In the genomic region with DNA sequence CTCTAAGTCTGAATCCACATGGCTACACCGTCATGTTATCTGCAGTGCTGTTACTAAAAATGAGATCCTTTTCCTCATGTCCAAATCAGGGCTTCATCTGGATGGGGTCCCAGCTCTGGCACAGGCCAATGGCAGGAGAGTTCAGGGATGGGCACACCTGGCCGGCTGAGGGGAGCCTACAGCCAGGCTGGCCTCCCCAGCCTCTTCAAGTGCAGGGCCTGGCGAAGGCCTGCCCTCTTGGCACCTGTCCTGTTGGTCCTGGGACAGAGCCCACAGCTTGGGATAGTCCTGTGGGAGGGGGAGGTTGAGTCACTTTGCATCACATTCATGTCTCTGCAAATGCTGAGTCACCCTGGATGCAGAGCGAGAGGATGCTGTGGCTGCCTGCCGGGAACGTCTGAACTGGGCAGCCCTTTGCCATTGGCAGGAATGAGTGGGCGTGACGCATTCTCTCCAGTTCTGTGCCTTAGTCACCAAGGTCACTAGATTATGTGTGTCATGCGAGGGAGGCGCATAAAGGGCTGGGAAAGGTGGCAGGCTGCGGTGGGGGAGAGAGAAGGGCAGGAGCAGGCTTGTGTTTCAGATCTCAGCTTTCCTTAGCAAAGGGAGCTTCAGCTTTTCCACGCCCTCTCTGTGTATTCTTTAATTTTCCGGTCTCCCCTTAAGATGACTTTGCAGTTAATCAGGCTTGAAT, we compare ENCODE assay signal across 1 cellular context.
TF ChIP-seq lines count a peak whose summit lies in the region.

No MANE protein-coding gene starts in this region.

TF ChIP-seq in K562, 482 proteins besides CTCF, POLR2A, EP300 and RAD21 (continued from another document and continues in another):
- TF ChIP-seq, protein P1, sequence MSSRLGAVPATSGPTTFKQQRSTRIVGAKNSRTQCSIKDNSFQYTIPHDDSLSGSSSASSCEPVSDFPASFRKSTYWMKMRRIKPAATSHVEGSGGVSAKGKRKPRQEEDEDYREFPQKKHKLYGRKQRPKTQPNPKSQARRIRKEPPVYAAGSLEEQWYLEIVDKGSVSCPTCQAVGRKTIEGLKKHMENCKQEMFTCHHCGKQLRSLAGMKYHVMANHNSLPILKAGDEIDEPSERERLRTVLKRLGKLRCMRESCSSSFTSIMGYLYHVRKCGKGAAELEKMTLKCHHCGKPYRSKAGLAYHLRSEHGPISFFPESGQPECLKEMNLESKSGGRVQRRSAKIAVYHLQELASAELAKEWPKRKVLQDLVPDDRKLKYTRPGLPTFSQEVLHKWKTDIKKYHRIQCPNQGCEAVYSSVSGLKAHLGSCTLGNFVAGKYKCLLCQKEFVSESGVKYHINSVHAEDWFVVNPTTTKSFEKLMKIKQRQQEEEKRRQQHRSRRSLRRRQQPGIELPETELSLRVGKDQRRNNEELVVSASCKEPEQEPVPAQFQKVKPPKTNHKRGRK (tag; IDR thresholded peaks at IDR 0.05), result no peak
- TF ChIP-seq RNF2 (IDR thresholded peaks at IDR 0.05), result 0 out of 2 replicates have a peak, but pooled peaks have one; percentile 26
- peak; percentile 98 for TF ChIP-seq MAFG (tag; conservative IDR thresholded peaks at IDR 0.05)
- no peak for TF ChIP-seq CCNT2 (IDR thresholded peaks at IDR 0.05; ENCODE audit: borderline replicate concordance, extremely low read depth, insufficient read length, low read depth, low read length)
- TF ChIP-seq, protein P2, sequence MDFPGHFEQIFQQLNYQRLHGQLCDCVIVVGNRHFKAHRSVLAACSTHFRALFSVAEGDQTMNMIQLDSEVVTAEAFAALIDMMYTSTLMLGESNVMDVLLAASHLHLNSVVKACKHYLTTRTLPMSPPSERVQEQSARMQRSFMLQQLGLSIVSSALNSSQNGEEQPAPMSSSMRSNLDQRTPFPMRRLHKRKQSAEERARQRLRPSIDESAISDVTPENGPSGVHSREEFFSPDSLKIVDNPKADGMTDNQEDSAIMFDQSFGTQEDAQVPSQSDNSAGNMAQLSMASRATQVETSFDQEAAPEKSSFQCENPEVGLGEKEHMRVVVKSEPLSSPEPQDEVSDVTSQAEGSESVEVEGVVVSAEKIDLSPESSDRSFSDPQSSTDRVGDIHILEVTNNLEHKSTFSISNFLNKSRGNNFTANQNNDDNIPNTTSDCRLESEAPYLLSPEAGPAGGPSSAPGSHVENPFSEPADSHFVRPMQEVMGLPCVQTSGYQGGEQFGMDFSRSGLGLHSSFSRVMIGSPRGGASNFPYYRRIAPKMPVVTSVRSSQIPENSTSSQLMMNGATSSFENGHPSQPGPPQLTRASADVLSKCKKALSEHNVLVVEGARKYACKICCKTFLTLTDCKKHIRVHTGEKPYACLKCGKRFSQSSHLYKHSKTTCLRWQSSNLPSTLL (IDR thresholded peaks at IDR 0.05), result no peak
- TF ChIP-seq, protein P3, sequence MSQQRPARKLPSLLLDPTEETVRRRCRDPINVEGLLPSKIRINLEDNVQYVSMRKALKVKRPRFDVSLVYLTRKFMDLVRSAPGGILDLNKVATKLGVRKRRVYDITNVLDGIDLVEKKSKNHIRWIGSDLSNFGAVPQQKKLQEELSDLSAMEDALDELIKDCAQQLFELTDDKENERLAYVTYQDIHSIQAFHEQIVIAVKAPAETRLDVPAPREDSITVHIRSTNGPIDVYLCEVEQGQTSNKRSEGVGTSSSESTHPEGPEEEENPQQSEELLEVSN (IDR thresholded peaks at IDR 0.05; ENCODE audit: borderline replicate concordance in 1 of 2, extremely low read depth in 1 of 2, insufficient read depth in 1 of 2, insufficient read length in 1 of 2, low read depth in 1 of 2, low read length in 1 of 2, poor library complexity in 1 of 2, severe bottlenecking in 1 of 2), result no peak
- TF ChIP-seq SPI1 (IDR thresholded peaks at IDR 0.05; ENCODE audit: borderline replicate concordance, low read depth, low read length), result no peak
- TF ChIP-seq ZNF3 (CRISPR knock-in tag; IDR thresholded peaks at IDR 0.05), result no peak
- TF ChIP-seq ARHGAP35 (IDR thresholded peaks at IDR 0.05; ENCODE audit: partially characterized antibody), result no peak
- TF ChIP-seq ZNF644 (tag; IDR thresholded peaks at IDR 0.05; ENCODE audit: low read depth), result no peak
- TF ChIP-seq PHB2 (IDR thresholded peaks at IDR 0.05; ENCODE audit: low read depth), result no peak
- TF ChIP-seq ZNF184 (CRISPR knock-in tag; IDR thresholded peaks at IDR 0.05), result no peak
- TF ChIP-seq, protein P4, sequence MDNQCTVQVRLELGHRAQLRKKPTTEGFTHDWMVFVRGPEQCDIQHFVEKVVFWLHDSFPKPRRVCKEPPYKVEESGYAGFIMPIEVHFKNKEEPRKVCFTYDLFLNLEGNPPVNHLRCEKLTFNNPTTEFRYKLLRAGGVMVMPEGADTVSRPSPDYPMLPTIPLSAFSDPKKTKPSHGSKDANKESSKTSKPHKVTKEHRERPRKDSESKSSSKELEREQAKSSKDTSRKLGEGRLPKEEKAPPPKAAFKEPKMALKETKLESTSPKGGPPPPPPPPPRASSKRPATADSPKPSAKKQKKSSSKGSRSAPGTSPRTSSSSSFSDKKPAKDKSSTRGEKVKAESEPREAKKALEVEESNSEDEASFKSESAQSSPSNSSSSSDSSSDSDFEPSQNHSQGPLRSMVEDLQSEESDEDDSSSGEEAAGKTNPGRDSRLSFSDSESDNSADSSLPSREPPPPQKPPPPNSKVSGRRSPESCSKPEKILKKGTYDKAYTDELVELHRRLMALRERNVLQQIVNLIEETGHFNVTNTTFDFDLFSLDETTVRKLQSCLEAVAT (IDR thresholded peaks at IDR 0.05), result peak in 1 of 2 experiments; percentile 24; a peak in 1 of 4 replicates
- TF ChIP-seq HNRNPL (IDR thresholded peaks at IDR 0.05; ENCODE audit: low read depth, low read length), result no peak
- TF ChIP-seq, protein P5, sequence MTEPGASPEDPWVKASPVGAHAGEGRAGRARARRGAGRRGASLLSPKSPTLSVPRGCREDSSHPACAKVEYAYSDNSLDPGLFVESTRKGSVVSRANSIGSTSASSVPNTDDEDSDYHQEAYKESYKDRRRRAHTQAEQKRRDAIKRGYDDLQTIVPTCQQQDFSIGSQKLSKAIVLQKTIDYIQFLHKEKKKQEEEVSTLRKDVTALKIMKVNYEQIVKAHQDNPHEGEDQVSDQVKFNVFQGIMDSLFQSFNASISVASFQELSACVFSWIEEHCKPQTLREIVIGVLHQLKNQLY (CRISPR knock-in tag; conservative IDR thresholded peaks at IDR 0.05), result no peak
- no peak for TF ChIP-seq CC2D1A (IDR thresholded peaks at IDR 0.05)
- TF ChIP-seq, protein P6, sequence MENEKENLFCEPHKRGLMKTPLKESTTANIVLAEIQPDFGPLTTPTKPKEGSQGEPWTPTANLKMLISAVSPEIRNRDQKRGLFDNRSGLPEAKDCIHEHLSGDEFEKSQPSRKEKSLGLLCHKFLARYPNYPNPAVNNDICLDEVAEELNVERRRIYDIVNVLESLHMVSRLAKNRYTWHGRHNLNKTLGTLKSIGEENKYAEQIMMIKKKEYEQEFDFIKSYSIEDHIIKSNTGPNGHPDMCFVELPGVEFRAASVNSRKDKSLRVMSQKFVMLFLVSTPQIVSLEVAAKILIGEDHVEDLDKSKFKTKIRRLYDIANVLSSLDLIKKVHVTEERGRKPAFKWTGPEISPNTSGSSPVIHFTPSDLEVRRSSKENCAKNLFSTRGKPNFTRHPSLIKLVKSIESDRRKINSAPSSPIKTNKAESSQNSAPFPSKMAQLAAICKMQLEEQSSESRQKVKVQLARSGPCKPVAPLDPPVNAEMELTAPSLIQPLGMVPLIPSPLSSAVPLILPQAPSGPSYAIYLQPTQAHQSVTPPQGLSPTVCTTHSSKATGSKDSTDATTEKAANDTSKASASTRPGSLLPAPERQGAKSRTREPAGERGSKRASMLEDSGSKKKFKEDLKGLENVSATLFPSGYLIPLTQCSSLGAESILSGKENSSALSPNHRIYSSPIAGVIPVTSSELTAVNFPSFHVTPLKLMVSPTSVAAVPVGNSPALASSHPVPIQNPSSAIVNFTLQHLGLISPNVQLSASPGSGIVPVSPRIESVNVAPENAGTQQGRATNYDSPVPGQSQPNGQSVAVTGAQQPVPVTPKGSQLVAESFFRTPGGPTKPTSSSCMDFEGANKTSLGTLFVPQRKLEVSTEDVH (IDR thresholded peaks at IDR 0.05; ENCODE audit: low read depth, partially characterized antibody), result no peak
- TF ChIP-seq ZNF41 (CRISPR knock-in tag; conservative IDR thresholded peaks at IDR 0.05), result no peak
- TF ChIP-seq ASH1L (IDR thresholded peaks at IDR 0.05; ENCODE audit: borderline replicate concordance, low read depth, partially characterized antibody), result no peak
- no peak for TF ChIP-seq DMBX1 (CRISPR knock-in tag; IDR thresholded peaks at IDR 0.05; ENCODE audit: borderline replicate concordance)
- TF ChIP-seq TEAD2 (tag; IDR thresholded peaks at IDR 0.05), result peak; percentile 45; the same call in 1 of the 2 replicates
- TF ChIP-seq ELF1 (tag; IDR thresholded peaks at IDR 0.05), result no peak
- TF ChIP-seq CBX5 (IDR thresholded peaks at IDR 0.05; ENCODE audit: borderline replicate concordance, low read depth), result peak; percentile 69
- TF ChIP-seq, protein P7, sequence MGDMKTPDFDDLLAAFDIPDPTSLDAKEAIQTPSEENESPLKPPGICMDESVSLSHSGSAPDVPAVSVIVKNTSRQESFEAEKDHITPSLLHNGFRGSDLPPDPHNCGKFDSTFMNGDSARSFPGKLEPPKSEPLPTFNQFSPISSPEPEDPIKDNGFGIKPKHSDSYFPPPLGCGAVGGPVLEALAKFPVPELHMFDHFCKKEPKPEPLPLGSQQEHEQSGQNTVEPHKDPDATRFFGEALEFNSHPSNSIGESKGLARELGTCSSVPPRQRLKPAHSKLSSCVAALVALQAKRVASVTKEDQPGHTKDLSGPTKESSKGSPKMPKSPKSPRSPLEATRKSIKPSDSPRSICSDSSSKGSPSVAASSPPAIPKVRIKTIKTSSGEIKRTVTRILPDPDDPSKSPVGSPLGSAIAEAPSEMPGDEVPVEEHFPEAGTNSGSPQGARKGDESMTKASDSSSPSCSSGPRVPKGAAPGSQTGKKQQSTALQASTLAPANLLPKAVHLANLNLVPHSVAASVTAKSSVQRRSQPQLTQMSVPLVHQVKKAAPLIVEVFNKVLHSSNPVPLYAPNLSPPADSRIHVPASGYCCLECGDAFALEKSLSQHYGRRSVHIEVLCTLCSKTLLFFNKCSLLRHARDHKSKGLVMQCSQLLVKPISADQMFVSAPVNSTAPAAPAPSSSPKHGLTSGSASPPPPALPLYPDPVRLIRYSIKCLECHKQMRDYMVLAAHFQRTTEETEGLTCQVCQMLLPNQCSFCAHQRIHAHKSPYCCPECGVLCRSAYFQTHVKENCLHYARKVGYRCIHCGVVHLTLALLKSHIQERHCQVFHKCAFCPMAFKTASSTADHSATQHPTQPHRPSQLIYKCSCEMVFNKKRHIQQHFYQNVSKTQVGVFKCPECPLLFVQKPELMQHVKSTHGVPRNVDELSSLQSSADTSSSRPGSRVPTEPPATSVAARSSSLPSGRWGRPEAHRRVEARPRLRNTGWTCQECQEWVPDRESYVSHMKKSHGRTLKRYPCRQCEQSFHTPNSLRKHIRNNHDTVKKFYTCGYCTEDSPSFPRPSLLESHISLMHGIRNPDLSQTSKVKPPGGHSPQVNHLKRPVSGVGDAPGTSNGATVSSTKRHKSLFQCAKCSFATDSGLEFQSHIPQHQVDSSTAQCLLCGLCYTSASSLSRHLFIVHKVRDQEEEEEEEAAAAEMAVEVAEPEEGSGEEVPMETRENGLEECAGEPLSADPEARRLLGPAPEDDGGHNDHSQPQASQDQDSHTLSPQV (IDR thresholded peaks at IDR 0.05), result 0 out of 2 replicates have a peak, but pooled peaks have one; percentile 29
- TF ChIP-seq, protein P8, sequence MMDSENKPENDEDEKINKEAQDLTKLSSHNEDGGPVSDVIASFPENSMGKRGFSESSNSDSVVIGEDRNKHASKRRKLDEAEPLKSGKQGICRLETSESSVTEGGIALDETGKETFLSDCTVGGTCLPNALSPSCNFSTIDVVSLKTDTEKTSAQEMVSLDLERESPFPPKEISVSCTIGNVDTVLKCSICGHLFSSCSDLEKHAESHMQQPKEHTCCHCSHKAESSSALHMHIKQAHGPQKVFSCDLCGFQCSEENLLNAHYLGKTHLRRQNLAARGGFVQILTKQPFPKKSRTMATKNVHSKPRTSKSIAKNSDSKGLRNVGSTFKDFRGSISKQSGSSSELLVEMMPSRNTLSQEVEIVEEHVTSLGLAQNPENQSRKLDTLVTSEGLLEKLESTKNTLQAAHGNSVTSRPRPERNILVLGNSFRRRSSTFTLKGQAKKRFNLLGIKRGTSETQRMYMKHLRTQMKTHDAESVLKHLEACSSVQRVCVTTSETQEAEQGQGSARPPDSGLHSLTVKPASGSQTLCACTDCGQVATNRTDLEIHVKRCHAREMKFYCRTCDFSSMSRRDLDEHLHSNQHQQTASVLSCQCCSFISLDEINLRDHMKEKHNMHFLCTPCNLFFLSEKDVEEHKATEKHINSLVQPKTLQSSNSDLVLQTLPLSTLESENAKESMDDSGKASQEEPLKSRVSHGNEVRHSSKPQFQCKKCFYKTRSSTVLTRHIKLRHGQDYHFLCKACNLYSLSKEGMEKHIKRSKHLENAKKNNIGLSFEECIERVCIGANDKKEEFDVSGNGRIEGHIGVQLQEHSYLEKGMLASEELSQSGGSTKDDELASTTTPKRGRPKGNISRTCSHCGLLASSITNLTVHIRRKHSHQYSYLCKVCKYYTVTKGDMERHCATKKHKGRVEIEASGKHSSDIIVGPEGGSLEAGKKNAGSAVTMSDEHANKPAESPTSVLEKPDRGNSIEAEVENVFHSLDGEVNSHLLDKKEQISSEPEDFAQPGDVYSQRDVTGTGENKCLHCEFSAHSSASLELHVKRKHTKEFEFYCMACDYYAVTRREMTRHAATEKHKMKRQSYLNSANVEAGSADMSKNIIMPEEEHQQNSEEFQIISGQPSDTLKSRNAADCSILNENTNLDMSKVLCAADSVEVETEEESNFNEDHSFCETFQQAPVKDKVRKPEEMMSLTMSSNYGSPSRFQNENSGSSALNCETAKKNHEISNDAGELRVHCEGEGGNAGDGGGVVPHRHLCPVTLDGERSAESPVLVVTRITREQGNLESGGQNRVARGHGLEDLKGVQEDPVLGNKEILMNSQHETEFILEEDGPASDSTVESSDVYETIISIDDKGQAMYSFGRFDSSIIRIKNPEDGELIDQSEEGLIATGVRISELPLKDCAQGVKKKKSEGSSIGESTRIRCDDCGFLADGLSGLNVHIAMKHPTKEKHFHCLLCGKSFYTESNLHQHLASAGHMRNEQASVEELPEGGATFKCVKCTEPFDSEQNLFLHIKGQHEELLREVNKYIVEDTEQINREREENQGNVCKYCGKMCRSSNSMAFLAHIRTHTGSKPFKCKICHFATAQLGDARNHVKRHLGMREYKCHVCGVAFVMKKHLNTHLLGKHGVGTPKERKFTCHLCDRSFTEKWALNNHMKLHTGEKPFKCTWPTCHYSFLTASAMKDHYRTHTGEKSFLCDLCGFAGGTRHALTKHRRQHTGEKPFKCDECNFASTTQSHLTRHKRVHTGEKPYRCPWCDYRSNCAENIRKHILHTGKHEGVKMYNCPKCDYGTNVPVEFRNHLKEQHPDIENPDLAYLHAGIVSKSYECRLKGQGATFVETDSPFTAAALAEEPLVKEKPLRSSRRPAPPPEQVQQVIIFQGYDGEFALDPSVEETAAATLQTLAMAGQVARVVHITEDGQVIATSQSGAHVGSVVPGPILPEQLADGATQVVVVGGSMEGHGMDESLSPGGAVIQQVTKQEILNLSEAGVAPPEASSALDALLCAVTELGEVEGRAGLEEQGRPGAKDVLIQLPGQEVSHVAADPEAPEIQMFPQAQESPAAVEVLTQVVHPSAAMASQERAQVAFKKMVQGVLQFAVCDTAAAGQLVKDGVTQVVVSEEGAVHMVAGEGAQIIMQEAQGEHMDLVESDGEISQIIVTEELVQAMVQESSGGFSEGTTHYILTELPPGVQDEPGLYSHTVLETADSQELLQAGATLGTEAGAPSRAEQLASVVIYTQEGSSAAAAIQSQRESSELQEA (IDR thresholded peaks at IDR 0.05; ENCODE audit: low read depth), result no peak
- no peak for TF ChIP-seq SREBF2 (CRISPR knock-in tag; IDR thresholded peaks at IDR 0.05)
- TF ChIP-seq RBM34 (IDR thresholded peaks at IDR 0.05; ENCODE audit: borderline replicate concordance, insufficient read depth, low read length), result no peak
- no peak for TF ChIP-seq ADNP (tag; IDR thresholded peaks at IDR 0.05)
- TF ChIP-seq, protein P9, sequence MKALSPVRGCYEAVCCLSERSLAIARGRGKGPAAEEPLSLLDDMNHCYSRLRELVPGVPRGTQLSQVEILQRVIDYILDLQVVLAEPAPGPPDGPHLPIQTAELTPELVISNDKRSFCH (CRISPR knock-in tag; IDR thresholded peaks at IDR 0.05), result no peak
- TF ChIP-seq, protein P9 (tag; IDR thresholded peaks at IDR 0.05), result no peak
